Comparison of ENCODE assay signal across 2 cellular contexts in the genomic region with DNA sequence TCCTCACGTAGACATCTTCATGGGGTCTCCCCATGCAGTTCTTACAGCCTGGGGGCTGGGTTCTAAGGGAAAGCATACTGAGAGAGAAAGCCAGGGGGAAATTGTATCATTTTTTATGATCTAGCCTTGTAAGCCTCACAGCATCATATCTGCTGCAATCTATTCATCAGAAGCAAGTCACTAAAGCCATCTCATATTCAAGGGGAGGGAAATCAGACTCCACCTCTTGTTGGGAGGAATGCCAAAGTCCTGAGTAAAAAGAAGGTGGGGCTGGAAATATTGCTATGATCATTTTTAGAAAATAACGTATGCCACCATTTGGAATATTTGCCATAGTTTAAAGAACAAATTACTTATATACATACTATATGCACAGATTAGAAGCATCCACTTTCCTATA.
TF ChIP-seq lines count a peak whose summit lies in the region.

No MANE protein-coding gene starts in this region.

TF ChIP-seq in GM23338, 12 proteins besides CTCF, POLR2A, EP300 and RAD21 (continued from another document):
- TF ChIP-seq, protein P1, sequence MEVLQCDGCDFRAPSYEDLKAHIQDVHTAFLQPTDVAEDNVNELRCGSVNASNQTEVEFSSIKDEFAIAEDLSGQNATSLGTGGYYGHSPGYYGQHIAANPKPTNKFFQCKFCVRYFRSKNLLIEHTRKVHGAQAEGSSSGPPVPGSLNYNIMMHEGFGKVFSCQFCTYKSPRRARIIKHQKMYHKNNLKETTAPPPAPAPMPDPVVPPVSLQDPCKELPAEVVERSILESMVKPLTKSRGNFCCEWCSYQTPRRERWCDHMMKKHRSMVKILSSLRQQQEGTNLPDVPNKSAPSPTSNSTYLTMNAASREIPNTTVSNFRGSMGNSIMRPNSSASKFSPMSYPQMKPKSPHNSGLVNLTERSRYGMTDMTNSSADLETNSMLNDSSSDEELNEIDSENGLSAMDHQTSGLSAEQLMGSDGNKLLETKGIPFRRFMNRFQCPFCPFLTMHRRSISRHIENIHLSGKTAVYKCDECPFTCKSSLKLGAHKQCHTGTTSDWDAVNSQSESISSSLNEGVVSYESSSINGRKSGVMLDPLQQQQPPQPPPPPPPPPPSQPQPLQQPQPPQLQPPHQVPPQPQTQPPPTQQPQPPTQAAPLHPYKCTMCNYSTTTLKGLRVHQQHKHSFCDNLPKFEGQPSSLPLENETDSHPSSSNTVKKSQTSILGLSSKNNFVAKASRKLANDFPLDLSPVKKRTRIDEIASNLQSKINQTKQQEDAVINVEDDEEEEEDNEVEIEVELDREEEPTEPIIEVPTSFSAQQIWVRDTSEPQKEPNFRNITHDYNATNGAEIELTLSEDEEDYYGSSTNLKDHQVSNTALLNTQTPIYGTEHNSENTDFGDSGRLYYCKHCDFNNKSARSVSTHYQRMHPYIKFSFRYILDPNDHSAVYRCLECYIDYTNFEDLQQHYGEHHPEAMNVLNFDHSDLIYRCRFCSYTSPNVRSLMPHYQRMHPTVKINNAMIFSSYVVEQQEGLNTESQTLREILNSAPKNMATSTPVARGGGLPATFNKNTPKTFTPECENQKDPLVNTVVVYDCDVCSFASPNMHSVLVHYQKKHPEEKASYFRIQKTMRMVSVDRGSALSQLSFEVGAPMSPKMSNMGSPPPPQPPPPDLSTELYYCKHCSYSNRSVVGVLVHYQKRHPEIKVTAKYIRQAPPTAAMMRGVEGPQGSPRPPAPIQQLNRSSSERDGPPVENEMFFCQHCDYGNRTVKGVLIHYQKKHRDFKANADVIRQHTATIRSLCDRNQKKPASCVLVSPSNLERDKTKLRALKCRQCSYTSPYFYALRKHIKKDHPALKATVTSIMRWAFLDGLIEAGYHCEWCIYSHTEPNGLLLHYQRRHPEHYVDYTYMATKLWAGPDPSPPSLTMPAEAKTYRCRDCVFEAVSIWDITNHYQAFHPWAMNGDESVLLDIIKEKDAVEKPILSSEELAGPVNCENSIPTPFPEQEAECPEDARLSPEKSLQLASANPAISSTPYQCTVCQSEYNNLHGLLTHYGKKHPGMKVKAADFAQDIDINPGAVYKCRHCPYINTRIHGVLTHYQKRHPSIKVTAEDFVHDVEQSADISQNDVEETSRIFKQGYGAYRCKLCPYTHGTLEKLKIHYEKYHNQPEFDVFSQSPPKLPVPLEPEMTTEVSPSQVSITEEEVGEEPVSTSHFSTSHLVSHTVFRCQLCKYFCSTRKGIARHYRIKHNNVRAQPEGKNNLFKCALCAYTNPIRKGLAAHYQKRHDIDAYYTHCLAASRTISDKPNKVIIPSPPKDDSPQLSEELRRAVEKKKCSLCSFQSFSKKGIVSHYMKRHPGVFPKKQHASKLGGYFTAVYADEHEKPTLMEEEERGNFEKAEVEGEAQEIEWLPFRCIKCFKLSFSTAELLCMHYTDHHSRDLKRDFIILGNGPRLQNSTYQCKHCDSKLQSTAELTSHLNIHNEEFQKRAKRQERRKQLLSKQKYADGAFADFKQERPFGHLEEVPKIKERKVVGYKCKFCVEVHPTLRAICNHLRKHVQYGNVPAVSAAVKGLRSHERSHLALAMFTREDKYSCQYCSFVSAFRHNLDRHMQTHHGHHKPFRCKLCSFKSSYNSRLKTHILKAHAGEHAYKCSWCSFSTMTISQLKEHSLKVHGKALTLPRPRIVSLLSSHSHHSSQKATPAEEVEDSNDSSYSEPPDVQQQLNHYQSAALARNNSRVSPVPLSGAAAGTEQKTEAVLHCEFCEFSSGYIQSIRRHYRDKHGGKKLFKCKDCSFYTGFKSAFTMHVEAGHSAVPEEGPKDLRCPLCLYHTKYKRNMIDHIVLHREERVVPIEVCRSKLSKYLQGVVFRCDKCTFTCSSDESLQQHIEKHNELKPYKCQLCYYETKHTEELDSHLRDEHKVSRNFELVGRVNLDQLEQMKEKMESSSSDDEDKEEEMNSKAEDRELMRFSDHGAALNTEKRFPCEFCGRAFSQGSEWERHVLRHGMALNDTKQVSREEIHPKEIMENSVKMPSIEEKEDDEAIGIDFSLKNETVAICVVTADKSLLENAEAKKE (CRISPR knock-in tag; IDR thresholded peaks at IDR 0.05): no peak
- no peak for TF ChIP-seq EZH2 (IDR thresholded peaks at IDR 0.05; ENCODE audit: low read depth, unreplicated experiment)
TF ChIP-seq in GM23338: peak in this region for 0.

TF ChIP-seq in IMR-90, 13 proteins besides CTCF, POLR2A, EP300 and RAD21 (continued from another document):
- TF ChIP-seq, protein P2, sequence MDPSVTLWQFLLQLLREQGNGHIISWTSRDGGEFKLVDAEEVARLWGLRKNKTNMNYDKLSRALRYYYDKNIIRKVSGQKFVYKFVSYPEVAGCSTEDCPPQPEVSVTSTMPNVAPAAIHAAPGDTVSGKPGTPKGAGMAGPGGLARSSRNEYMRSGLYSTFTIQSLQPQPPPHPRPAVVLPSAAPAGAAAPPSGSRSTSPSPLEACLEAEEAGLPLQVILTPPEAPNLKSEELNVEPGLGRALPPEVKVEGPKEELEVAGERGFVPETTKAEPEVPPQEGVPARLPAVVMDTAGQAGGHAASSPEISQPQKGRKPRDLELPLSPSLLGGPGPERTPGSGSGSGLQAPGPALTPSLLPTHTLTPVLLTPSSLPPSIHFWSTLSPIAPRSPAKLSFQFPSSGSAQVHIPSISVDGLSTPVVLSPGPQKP (IDR thresholded peaks at IDR 0.05; ENCODE audit: borderline replicate concordance, low read depth, low read length): no peak
- TF ChIP-seq BHLHE40 (IDR thresholded peaks at IDR 0.05; ENCODE audit: low read depth, low read length): no peak
- TF ChIP-seq MAZ (IDR thresholded peaks at IDR 0.05; ENCODE audit: borderline replicate concordance, low read depth, low read length): no peak
- TF ChIP-seq CEBPB (IDR thresholded peaks at IDR 0.05; ENCODE audit: low read depth, low read length): no peak
- TF ChIP-seq FOS (IDR thresholded peaks at IDR 0.05; ENCODE audit: low read depth, low read length): no peak
- TF ChIP-seq, protein P3, sequence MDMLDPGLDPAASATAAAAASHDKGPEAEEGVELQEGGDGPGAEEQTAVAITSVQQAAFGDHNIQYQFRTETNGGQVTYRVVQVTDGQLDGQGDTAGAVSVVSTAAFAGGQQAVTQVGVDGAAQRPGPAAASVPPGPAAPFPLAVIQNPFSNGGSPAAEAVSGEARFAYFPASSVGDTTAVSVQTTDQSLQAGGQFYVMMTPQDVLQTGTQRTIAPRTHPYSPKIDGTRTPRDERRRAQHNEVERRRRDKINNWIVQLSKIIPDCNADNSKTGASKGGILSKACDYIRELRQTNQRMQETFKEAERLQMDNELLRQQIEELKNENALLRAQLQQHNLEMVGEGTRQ (IDR thresholded peaks at IDR 0.05; ENCODE audit: low read depth, low read length): no peak
- TF ChIP-seq SMC3 (IDR thresholded peaks at IDR 0.05; ENCODE audit: low read depth, low read length): no peak
- no peak for TF ChIP-seq MXI1 (IDR thresholded peaks at IDR 0.05; ENCODE audit: borderline replicate concordance, low read depth, low read length)
- TF ChIP-seq RCOR1 (IDR thresholded peaks at IDR 0.05; ENCODE audit: insufficient replicate concordance, low read length): no peak
- no peak for TF ChIP-seq NFE2L2 (IDR thresholded peaks at IDR 0.05; ENCODE audit: low read depth, low read length)
- no peak for TF ChIP-seq CHD1 (IDR thresholded peaks at IDR 0.05; ENCODE audit: low read depth, low read length)
